8 cellular contexts compared by ENCODE assay signal in the genomic region with DNA sequence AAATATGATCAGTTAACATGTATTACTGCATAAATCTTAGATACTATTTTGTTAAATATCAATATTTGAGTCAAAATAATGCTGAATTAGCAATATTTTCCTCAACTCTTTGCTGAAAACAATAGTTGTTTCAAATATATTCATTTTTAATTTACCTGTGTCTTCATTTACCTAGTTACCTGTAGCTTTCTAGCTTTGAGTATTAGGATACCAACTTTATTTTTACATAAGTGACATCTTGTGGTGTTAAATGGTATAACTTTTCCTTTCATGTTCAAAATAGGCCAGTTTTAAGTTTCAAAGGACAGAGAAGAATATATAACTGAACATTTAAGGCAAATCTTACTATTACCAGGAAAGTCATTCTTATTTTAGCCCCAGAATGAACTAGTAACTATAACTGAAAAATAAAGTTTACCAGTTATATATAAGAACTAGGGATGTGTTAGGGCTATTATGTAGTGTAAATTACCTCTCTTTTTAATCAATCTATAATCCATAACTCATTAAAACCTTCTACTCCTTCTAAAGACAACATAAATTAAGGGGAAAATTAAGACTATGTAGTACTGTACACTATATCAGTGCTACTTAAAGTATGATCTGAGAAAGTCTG. TPM values are rescaled to one million over a fixed set of nuclear protein-coding genes. Genes with fewer than 3 reads are reported as not detected.
DNase-seq lines count a peak whose midpoint lies in the region; ATAC-seq and TF ChIP-seq lines count a peak whose summit lies in the region.

No MANE protein-coding gene starts in this region.

- peak; percentile 37 for DNase-seq in DMS53 treated with DMSO at 0.1 percent for 48 hours (lab: John Stamatoyannopoulos, UW; ENCODE audit: unreplicated experiment)
- DNase-seq in Jurkat, Clone E6-1 (ENCODE audit: low read depth, low spot score): peak; percentile 20
- no peak for DNase-seq in body of pancreas
- DNase-seq in myocyte (ENCODE audit: low read depth): peak; percentile 17
- DNase-seq in stimulated activated CD4-positive, alpha-beta T cell treated with anti-CD3 and anti-CD28 coated beads, Interleukin-4, amount 100 ng/mL, for 1 hour: no peak
- DNase-seq in activated naive CD4-positive, alpha-beta T cell (lab: John Stamatoyannopoulos, UW): no peak

- H3K36me3 ChIP-seq in body of pancreas (replicated peaks in 1 of 2; ENCODE audit: insufficient read depth in 1 of 2, low read depth in 2 of 2): no peaks in the 10 kb centered on the region

- H3K4me3 ChIP-seq in Jurkat, Clone E6-1 (ENCODE audit: low read length): no peak overlapping the region
- no peak overlapping the region for H3K4me3 ChIP-seq in body of pancreas

- no peaks in the 10 kb centered on the region for H3K27me3 ChIP-seq in body of pancreas

- ATAC-seq in body of pancreas: no peak
- ATAC-seq in HG03565 (IDR thresholded peaks at IDR 0.05; ENCODE audit: unreplicated experiment): no peak
- ATAC-seq in GM21515 (IDR thresholded peaks at IDR 0.05; ENCODE audit: unreplicated experiment): no peak

- TF ChIP-seq POLR2A in body of pancreas (IDR thresholded peaks at IDR 0.05): no peak

- intact Hi-C loops in body of pancreas (cut with DNase I): no loop called here

- peaks cover 11% of the 10 kb centered on the region for H3K4me1 ChIP-seq in body of pancreas

- H3K9me3 ChIP-seq in body of pancreas: no peaks in the 10 kb centered on the region

- TF ChIP-seq CTCF in body of pancreas (IDR thresholded peaks at IDR 0.05): peak in 6 of 7 experiments; percentile 47 to 62 (median 52)

- no peak overlapping the region for H3K27ac ChIP-seq in body of pancreas

RNA-seq across cellular contexts. Expression of gene AP3B1, which starts 25.3 kb away (rescaled TPM):
- 17.7 TPM for polyA plus RNA-seq in Jurkat, Clone E6-1 (2012; ENCODE audit: insufficient read depth, insufficient read length)
- total RNA-seq in body of pancreas: 10 to 100 TPM; 23.6 to 32.3 TPM
- total RNA-seq in myocyte: 47.4 and 50.0 TPM in 2 replicates
- polyA plus RNA-seq in myocyte (2012): 32.1 TPM

Comparison
In these comparisons a context has a peak if more than half of its experiments do, and no peak if none do; other contexts are left out.
1. DNase-seq: peak in DMS53 treated with DMSO at 0.1 percent for 48 hours (single experiment), Jurkat, Clone E6-1 (single experiment) and myocyte (single experiment); none in body of pancreas (0 of 4), stimulated activated CD4-positive, alpha-beta T cell treated with anti-CD3 and anti-CD28 coated beads, Interleukin-4, amount 100 ng/mL, for 1 hour (single experiment) and activated naive CD4-positive, alpha-beta T cell (0 of 4).